ENCODE assay signal across 13 cellular contexts in genomic region chr6:137830562-137830961, GRCh38. TPM values are rescaled to one million over a fixed set of nuclear protein-coding genes. Genes with fewer than 3 reads are reported as not detected.
DNase-seq lines count a peak whose midpoint lies in the region; ATAC-seq and TF ChIP-seq lines count a peak whose summit lies in the region.
"Had no signal": no experiment of that assay in that cellular context is flagged by ENCODE, and none has a peak within 500 bp of the region (broad histone marks: within the 10 kb centered on the region; RNA-seq: fewer than 3 reads in every experiment).

No MANE protein-coding gene starts in this region.

- H3K36me3 Mint-ChIP-seq in activated naive CD8-positive, alpha-beta T cell: no peaks in the 10 kb centered on the region
- no peaks in the 10 kb centered on the region for H3K36me3 Mint-ChIP-seq in natural killer cell
- H3K36me3 Mint-ChIP-seq: CD8-positive, alpha-beta T cell had no signal

- H3K4me3 Mint-ChIP-seq in activated naive CD8-positive, alpha-beta T cell: peak overlapping the region; percentile 65
- H3K4me3 Mint-ChIP-seq in natural killer cell: no peak overlapping the region
- H3K4me3 Mint-ChIP-seq: CD8-positive, alpha-beta T cell had no signal

- H3K4me1 ChIP-seq in colonic mucosa: no peaks in the 10 kb centered on the region
- H3K4me1 ChIP-seq: left ventricle myocardium inferior had no signal

- no peak overlapping the region for H3K27ac ChIP-seq in colonic mucosa
- H3K27ac ChIP-seq: left ventricle myocardium inferior had no signal

- ATAC-seq in activated CD4-positive, CD25-positive, alpha-beta regulatory T cell treated with anti-CD3 and anti-CD28 coated beads, Interleukin-2, amount 50 U/mL, for 24 hours: peak; percentile 58 to 70
- ATAC-seq in natural killer cell: peak; percentile 26 to 44 (median 31)
- ATAC-seq in HG03460 (IDR thresholded peaks at IDR 0.05; ENCODE audit: unreplicated experiment): no peak
- ATAC-seq: CD8-positive, alpha-beta T cell had no signal

- H3K27ac Mint-ChIP-seq in activated naive CD8-positive, alpha-beta T cell: peak overlapping the region; percentile 94
- H3K27ac Mint-ChIP-seq in natural killer cell: peak overlapping the region; percentile 57 to 74
- H3K27ac Mint-ChIP-seq: CD8-positive, alpha-beta T cell had no signal

- TF ChIP-seq CTCF in natural killer cell (IDR thresholded peaks at IDR 0.05): no peak
- TF ChIP-seq CTCF in colonic mucosa (IDR thresholded peaks at IDR 0.05): no peak

- no peak overlapping the region for H3K9ac ChIP-seq in colonic mucosa (ENCODE audit: low read depth in 2 of 2, low read length in 2 of 2)

- intact Hi-C loops in natural killer cell (cut with micrococcal nuclease): no loop called here
- intact Hi-C loops in colonic mucosa (cut with DNase I): no loop called here

- H3K9me3 Mint-ChIP-seq in activated naive CD8-positive, alpha-beta T cell (ENCODE audit: low read depth): peaks cover 4% of the 10 kb centered on the region
- no peaks in the 10 kb centered on the region for H3K9me3 Mint-ChIP-seq in natural killer cell

- no peaks in the 10 kb centered on the region for H3K36me3 ChIP-seq in colonic mucosa
- H3K36me3 ChIP-seq: left ventricle myocardium inferior had no signal

- H3K9me3 ChIP-seq in colonic mucosa: no peaks in the 10 kb centered on the region

- no peaks in the 10 kb centered on the region for H3K27me3 Mint-ChIP-seq in activated naive CD8-positive, alpha-beta T cell
- no peaks in the 10 kb centered on the region for H3K27me3 Mint-ChIP-seq in natural killer cell (ENCODE audit: low read depth in 2 of 2)

- no peak overlapping the region for H3K4me3 ChIP-seq in colonic mucosa
- H3K4me3 ChIP-seq: left ventricle myocardium inferior had no signal

- peaks cover 58% of the 10 kb centered on the region for H3K4me1 Mint-ChIP-seq in activated naive CD8-positive, alpha-beta T cell (ENCODE audit: low read depth)
- H3K4me1 Mint-ChIP-seq in natural killer cell: peaks cover 33 to 36% of the 10 kb centered on the region in 2 donors

- DNase-seq in activated CD4-positive, CD25-positive, alpha-beta regulatory T cell (lab: John Stamatoyannopoulos, UW): no peak
- DNase-seq in MV-4-11 (lab: John Stamatoyannopoulos, UW) (peak; percentile 26), natural killer cell (no peak), NCI-H1930 (lab: John Stamatoyannopoulos, UW) (no peak), colonic mucosa (no peak)
- DNase-seq: activated CD8-positive, alpha-beta memory T cell treated with anti-CD3 and anti-CD28 coated beads, Interleukin-2, amount 50 U/mL, for 4 hours; CD8-positive, alpha-beta T cell; hypothalamus; left ventricle myocardium inferior; NCI-H1105 had no signal

- no peaks in the 10 kb centered on the region for H3K27me3 ChIP-seq in colonic mucosa

RNA-seq across cellular contexts. Expression of gene TNFAIP3, which starts 36.5 kb away (rescaled TPM):
- total RNA-seq in natural killer cell (1,000 to 10,000 TPM; 1,163 to 1,298 (median 1,241) TPM), colonic mucosa (10 to 100 TPM; 18.1 to 46.3 TPM)

Comparison
In these comparisons a context has a peak if more than half of its experiments do, and no peak if none do; other contexts are left out.
1. RNA of gene TNFAIP3, which starts 36.5 kb away (total RNA-seq): 1,163 to 1,298 TPM in natural killer cell; 18.1 to 46.3 TPM in colonic mucosa; every median in the first group is over 10 times any median in the second.